ENCODE assay signal across 25 cellular contexts in genomic region chrX:24292358-24292757, GRCh38. TPM values are rescaled to one million over a fixed set of nuclear protein-coding genes. Genes with fewer than 3 reads are reported as not detected.
"Had no signal": no experiment of that assay in that cellular context is flagged by ENCODE, and none has a peak within 500 bp of the region (broad histone marks: within the 10 kb centered on the region; RNA-seq: fewer than 3 reads in every experiment).

No MANE protein-coding gene starts in this region.

- H3K79me2 ChIP-seq: parathyroid adenoma had no signal

- H3K27ac ChIP-seq: adrenal gland, cardiac muscle cell, dorsolateral prefrontal cortex, neutrophil, parathyroid adenoma, VCaP had no signal

- H3K4me1 Mint-ChIP-seq: memory B cell; naive thymus-derived CD4-positive, alpha-beta T cell had no signal

- H3K4me3 Mint-ChIP-seq: memory B cell; naive thymus-derived CD4-positive, alpha-beta T cell; type B pancreatic cell had no signal

- H2AFZ ChIP-seq: parathyroid adenoma had no signal

- H3K9me3 Mint-ChIP-seq: activated naive CD4-positive, alpha-beta T cell treated with anti-CD3 and anti-CD28 coated beads, Interleukin-2, amount 50 U/mL, for 72 hours; memory B cell; naive thymus-derived CD4-positive, alpha-beta T cell; type B pancreatic cell had no signal

- ATAC-seq: activated naive CD4-positive, alpha-beta T cell treated with anti-CD3 and anti-CD28 coated beads, Interleukin-2, amount 50 U/mL, for 72 hours; naive thymus-derived CD4-positive, alpha-beta T cell; stimulated activated naive CD8-positive, alpha-beta T cell treated with anti-CD3 and anti-CD28 coated beads, Interleukin-15, Interleukin-2, amounts not matched to agents 100 U/mL and 50 U/mL, for 24 hours had no signal

- H3K4me1 ChIP-seq: adrenal gland, parathyroid adenoma had no signal

- H3K4me3 ChIP-seq: adrenal gland, cardiac muscle cell, dorsolateral prefrontal cortex had no signal

- H3K36me3 Mint-ChIP-seq: activated naive CD4-positive, alpha-beta T cell treated with anti-CD3 and anti-CD28 coated beads, Interleukin-2, amount 50 U/mL, for 72 hours; memory B cell; naive thymus-derived CD4-positive, alpha-beta T cell; type B pancreatic cell had no signal

- H3K27me3 ChIP-seq: cardiac muscle cell, neutrophil had no signal

- H3K27ac Mint-ChIP-seq: activated naive CD4-positive, alpha-beta T cell treated with anti-CD3 and anti-CD28 coated beads, Interleukin-2, amount 50 U/mL, for 72 hours; memory B cell; type B pancreatic cell had no signal

- DNase-seq: activated CD4-positive, alpha-beta T cell treated with anti-CD3 and anti-CD28 coated beads, Interleukin-2, amount 50 U/mL, for 1 hour; activated CD4-positive, CD25-positive, alpha-beta regulatory T cell treated with anti-CD3 and anti-CD28 coated beads, Interleukin-2, amount 50 U/mL, for 72 hours; activated CD8-positive, alpha-beta memory T cell treated with anti-CD3 and anti-CD28 coated beads, Interleukin-2, amount 50 U/mL, for 48 hours; activated gamma-delta T cell treated with Interleukin-2 at 50 U/mL for 16 hours; activated T-cell treated with anti-CD3 and anti-CD28 coated beads, Interleukin-2, amount 50 U/mL, for 48 hours; dorsolateral prefrontal cortex; foreskin melanocyte; head of caudate nucleus; kidney glomerular epithelial cell; naive thymus-derived CD4-positive, alpha-beta T cell; stimulated activated naive CD8-positive, alpha-beta T cell treated with anti-CD3 and anti-CD28 coated beads, Interleukin-15, Interleukin-2, amounts not matched to agents 100 U/mL and 50 U/mL, for 24 hours; SW 1271; T-helper 2 cell had no signal

- H3K36me3 ChIP-seq: adrenal gland, cardiac muscle cell, neutrophil had no signal

- H3K9ac ChIP-seq: parathyroid adenoma had no signal

- H3K9me3 ChIP-seq: adrenal gland, neutrophil had no signal

RNA-seq across cellular contexts. Expression of gene SUPT20HL2, which starts 21.5 kb away (rescaled TPM):
- total RNA-seq: activated naive CD4-positive, alpha-beta T cell treated with anti-CD3 and anti-CD28 coated beads, Interleukin-2, amount 50 U/mL, for 72 hours; adrenal gland; liver; mononuclear cell; naive thymus-derived CD4-positive, alpha-beta T cell; SK-MEL-5; skeletal muscle tissue had no signal
- polyA plus RNA-seq: adrenal gland; liver; naive thymus-derived CD4-positive, alpha-beta T cell had no signal
